ENCODE assay signal across 8 cellular contexts in genomic region chr1:230867903-230868735, GRCh38. TPM values are rescaled to one million over a fixed set of nuclear protein-coding genes. Genes with fewer than 3 reads are reported as not detected.
DNase-seq lines count a peak whose midpoint lies in the region; ATAC-seq, FAIRE-seq and TF ChIP-seq lines count a peak whose summit lies in the region.

Gene C1orf198, minus strand, starts transcription at chr1:230868521. Its CDS starts 9 bp downstream, at chr1:230868512.

- ATAC-seq in HG03432 (IDR thresholded peaks at IDR 0.05; ENCODE audit: unreplicated experiment): peak; percentile 91
- ATAC-seq in PC-3: peak; percentile 78

- H3K27me3 Mint-ChIP-seq in activated T-helper 2 cell treated with anti-CD3 and anti-CD28 coated beads, Interferon-gamma antibody, Interleukin-2, Interleukin-4, amounts not matched to agents 10 μg/mL and 5 μg/mL and 100 μg/mL, durations not matched to agents 14 hours and 24 hours and 36 hours (ENCODE audit: low read depth): peaks cover 31% of the 10 kb centered on the region
- no peaks in the 10 kb centered on the region for H3K27me3 Mint-ChIP-seq in neural crest cell (ENCODE audit: low read depth)

- peak; percentile 81 for DNase-seq in GM19239 (ENCODE audit: insufficient read length, low spot score)
- peak; percentile 48 for DNase-seq in PC-3
- DNase-seq in activated T-helper 2 cell treated with anti-CD3 and anti-CD28 coated beads, Interferon-gamma antibody, Interleukin-2, Interleukin-4, amounts not matched to agents 10 μg/mL and 5 μg/mL and 100 μg/mL, durations not matched to agents 14 hours and 24 hours and 36 hours (ENCODE audit: low spot score): peak; percentile 67
- DNase-seq in fibroblast of the aortic adventitia (ENCODE audit: low read depth): no peak
- DNase-seq in neural crest cell (ENCODE audit: low read depth, low spot score): peak; percentile 80
- DNase-seq in stomach: peak; percentile 78

- H3K4me1 Mint-ChIP-seq in activated T-helper 2 cell treated with anti-CD3 and anti-CD28 coated beads, Interferon-gamma antibody, Interleukin-2, Interleukin-4, amounts not matched to agents 10 μg/mL and 5 μg/mL and 100 μg/mL, durations not matched to agents 14 hours and 24 hours and 36 hours (ENCODE audit: low read depth): peaks cover 19% of the 10 kb centered on the region
- peaks cover 51% of the 10 kb centered on the region for H3K4me1 Mint-ChIP-seq in neural crest cell

- H3K4me3 Mint-ChIP-seq in activated T-helper 2 cell treated with anti-CD3 and anti-CD28 coated beads, Interferon-gamma antibody, Interleukin-2, Interleukin-4, amounts not matched to agents 10 μg/mL and 5 μg/mL and 100 μg/mL, durations not matched to agents 14 hours and 24 hours and 36 hours (ENCODE audit: low read depth): peak within 1 kb of the TSS; percentile 82
- H3K4me3 Mint-ChIP-seq in neural crest cell: peak within 1 kb of the TSS; percentile 98

- TF ChIP-seq EP300 in stomach (IDR thresholded peaks at IDR 0.05): no peak

- H3K9me2 ChIP-seq in PC-3 (replicated peaks; ENCODE audit: low read length): no peaks in the 10 kb centered on the region

- TF ChIP-seq POLR2A in stomach (IDR thresholded peaks at IDR 0.05): no peak

- H3K27ac Mint-ChIP-seq in activated T-helper 2 cell treated with anti-CD3 and anti-CD28 coated beads, Interferon-gamma antibody, Interleukin-2, Interleukin-4, amounts not matched to agents 10 μg/mL and 5 μg/mL and 100 μg/mL, durations not matched to agents 14 hours and 24 hours and 36 hours: peak within 1 kb of the TSS; percentile 64
- H3K27ac Mint-ChIP-seq in neural crest cell (ENCODE audit: unreplicated experiment): peak within 1 kb of the TSS; percentile 99

- TF ChIP-seq CTCF in PC-3 (conservative IDR thresholded peaks at IDR 0.05; ENCODE audit: low read depth, low read length): no peak
- TF ChIP-seq CTCF in fibroblast of the aortic adventitia (IDR thresholded peaks at IDR 0.05; ENCODE audit: insufficient read depth, low read length): no peak
- no peak for TF ChIP-seq CTCF in neural crest cell (conservative IDR thresholded peaks at IDR 0.05)
- TF ChIP-seq CTCF in stomach (IDR thresholded peaks at IDR 0.05): no peak

- H3K36me3 ChIP-seq in BLaER1 (0 out of 2 replicates have a peak, but pooled peaks cover 3% of the 10 kb centered on the region), PC-3 (ENCODE audit: low read depth, low read length) (no peaks in the 10 kb centered on the region), stomach (no peaks in the 10 kb centered on the region)

- H3K4me3 ChIP-seq in BLaER1: peak within 1 kb of the TSS; percentile 91
- H3K4me3 ChIP-seq in PC-3 (ENCODE audit: low read length): peak within 1 kb of the TSS; percentile 98
- peak within 1 kb of the TSS; percentile 95 for H3K4me3 ChIP-seq in fibroblast of the aortic adventitia (ENCODE audit: low read depth, low read length)
- peak within 1 kb of the TSS; percentile 85 to 98 (median 93) for H3K4me3 ChIP-seq in stomach

- H3K9ac ChIP-seq in BLaER1 (peak within 1 kb of the TSS; percentile 83), PC-3 (ENCODE audit: low read length) (peak within 1 kb of the TSS; percentile 83)

- 0 to 3% (median 1%) methylated on average over 21 to 95 of the region's 96 CpGs for WGBS in stomach, 5 donors

- H3K4me2 ChIP-seq in BLaER1 (peak within 1 kb of the TSS; percentile 90), PC-3 (ENCODE audit: low read length) (peak within 1 kb of the TSS; percentile 95)

- CTCF ChIA-PET in PC-3 (lab: Charles Lee): no interaction called here

- H4K20me1 ChIP-seq in BLaER1 (peaks cover 28% of the 10 kb centered on the region), PC-3 (ENCODE audit: low read length) (no peaks in the 10 kb centered on the region)

- no peaks in the 10 kb centered on the region for H3K36me3 Mint-ChIP-seq in activated T-helper 2 cell treated with anti-CD3 and anti-CD28 coated beads, Interferon-gamma antibody, Interleukin-2, Interleukin-4, amounts not matched to agents 10 μg/mL and 5 μg/mL and 100 μg/mL, durations not matched to agents 14 hours and 24 hours and 36 hours (ENCODE audit: low read depth)
- H3K36me3 Mint-ChIP-seq in neural crest cell (ENCODE audit: low read depth): peaks cover 3% of the 10 kb centered on the region

- intact Hi-C loops in PC-3 (cut with micrococcal nuclease): loop anchor here (1.0 to 2.0 kb wide), 5 partner anchors 19 to 111 kb away; partner anchors contain the start of genes ARV1 and TTC13
- intact Hi-C loops in activated T-helper 2 cell treated with anti-CD3 and anti-CD28 coated beads, Interferon-gamma antibody, Interleukin-2, Interleukin-4, amounts not matched to agents 10 μg/mL and 5 μg/mL and 100 μg/mL, durations not matched to agents 14 hours and 24 hours and 36 hours (cut with micrococcal nuclease): loop anchor here (2.0 to 5.0 kb wide), 4 partner anchors 111 to 469 kb away; partner anchors contain the start of genes ARV1, COG2, EXOC8 and FAM89A
- intact Hi-C loops in stomach (cut with DNase I; ENCODE audit: low total_unique reads): no loop called here

- H3K27me3 ChIP-seq in BLaER1 (peaks cover 6% of the 10 kb centered on the region; the same call in 1 of the 2 replicates), PC-3 (ENCODE audit: low read length) (no peaks in the 10 kb centered on the region), stomach (peaks cover 0 to 9% (median 0%) of the 10 kb centered on the region in 3 donors)

- peaks cover 41% of the 10 kb centered on the region for H3K4me1 ChIP-seq in BLaER1
- peaks cover 37% of the 10 kb centered on the region for H3K4me1 ChIP-seq in PC-3 (ENCODE audit: insufficient read depth, low read length)
- H3K4me1 ChIP-seq in stomach: peaks cover 26 to 59% (median 54%) of the 10 kb centered on the region in 4 donors

- peak within 1 kb of the TSS; percentile 95 for H2AFZ ChIP-seq in PC-3 (ENCODE audit: low read length)

- FAIRE-seq in GM19239 (lab: Jason Lieb, UNC): no peak

- H3K9me3 Mint-ChIP-seq in activated T-helper 2 cell treated with anti-CD3 and anti-CD28 coated beads, Interferon-gamma antibody, Interleukin-2, Interleukin-4, amounts not matched to agents 10 μg/mL and 5 μg/mL and 100 μg/mL, durations not matched to agents 14 hours and 24 hours and 36 hours: no peaks in the 10 kb centered on the region
- H3K9me3 Mint-ChIP-seq in neural crest cell: no peaks in the 10 kb centered on the region

- H3K27ac ChIP-seq in BLaER1 (peak within 1 kb of the TSS; percentile 71), PC-3 (ENCODE audit: low read length) (peak within 1 kb of the TSS; percentile 42), stomach (peak within 1 kb of the TSS; percentile 83 to 94 (median 91))

- BruUV-seq in PC-3 (replicated peaks; lab: Mats Ljungman, UMichigan): no TSS peak

- H3K79me2 ChIP-seq in PC-3 (ENCODE audit: low read length): peaks cover 44% of the 10 kb centered on the region

- POLR2A ChIA-PET in PC-3 (lab: Charles Lee; ENCODE audit: unreplicated experiment): interaction anchor here (0.6 to 0.7 kb wide), 3 partner anchors 19 to 370 kb away, joined by 3 to 15 read pairs (median 4); no protein-coding TSS in a partner anchor

- H3K9me3 ChIP-seq in BLaER1 (no peaks in the 10 kb centered on the region), PC-3 (ENCODE audit: low read length) (no peaks in the 10 kb centered on the region), stomach (no peaks in the 10 kb centered on the region)

- no peaks in the 10 kb centered on the region for H3F3A ChIP-seq in PC-3 (ENCODE audit: low read length, unreplicated experiment)

RNA-seq across cellular contexts. Expression of gene C1orf198, which starts in this region (rescaled TPM):
- total RNA-seq in PC-3 (2014; rRNA removed): 24.5 and 24.8 TPM in 2 replicates
- 8.9 and 9.1 TPM in 2 replicates for total RNA-seq in activated T-helper 2 cell treated with anti-CD3 and anti-CD28 coated beads, Interferon-gamma antibody, Interleukin-2, Interleukin-4, amounts not matched to agents 10 μg/mL and 5 μg/mL and 100 μg/mL, durations not matched to agents 14 hours and 24 hours and 36 hours
- 75.6 and 98.9 TPM in 2 replicates for total RNA-seq in fibroblast of the aortic adventitia (ENCODE audit: low replicate concordance)
- 73.3 and 73.5 TPM in 2 replicates for total RNA-seq in neural crest cell
- 10 to 100 TPM; 11.3 to 69.3 (median 51.8) TPM for total RNA-seq in stomach
- 10 to 100 TPM; 11.7 to 15.8 (median 14.4) TPM for polyA plus RNA-seq in stomach
